ENCODE assay signal across 8 cellular contexts in genomic region chr20:53914861-53915458, GRCh38.
DNase-seq lines count a peak whose midpoint lies in the region; TF ChIP-seq lines count a peak whose summit lies in the region.

No MANE protein-coding gene starts in this region.

- POLR2A ChIA-PET in BJ (lab: Charles Lee), result interaction anchor here (0.5 to 0.7 kb wide), 3 partner anchors 179 to 330 kb away, joined by 3 to 14 read pairs (median 5); no protein-coding TSS in a partner anchor

- H3K4me3 ChIP-seq in BJ (ENCODE audit: low read depth, low read length), result peak overlapping the region; percentile 41
- peak overlapping the region; percentile 54 for H3K4me3 ChIP-seq in LNCaP clone FGC (ENCODE audit: low read depth, low read length)
- peak overlapping the region; percentile 53 for H3K4me3 ChIP-seq in colonic mucosa
- peak overlapping the region; percentile 93 for H3K4me3 ChIP-seq in mucosa of stomach (ENCODE audit: low read length)

- no peaks in the 10 kb centered on the region for H3K9me3 ChIP-seq in colonic mucosa
- no peaks in the 10 kb centered on the region for H3K9me3 ChIP-seq in mucosa of stomach (ENCODE audit: control insufficient read depth, low read length)

- DNase-seq in BJ (ENCODE audit: low read depth) (no peak), LNCaP clone FGC (ENCODE audit: low read depth) (no peak), colonic mucosa (no peak), NCI-H446 (lab: John Stamatoyannopoulos, UW) (no peak), kidney glomerular epithelial cell (lab: John Stamatoyannopoulos, UW) (no peak), RPMI8226 (no peak), NOMO-1 treated with dmso at 0.1 percent for 144 hours (lab: John Stamatoyannopoulos, UW; ENCODE audit: unreplicated experiment) (no peak)

- intact Hi-C loops in colonic mucosa (cut with DNase I), result loop anchor here (2.0 kb wide), 1 partner anchor 336 kb away; no protein-coding TSS in a partner anchor

- H3K9ac ChIP-seq in colonic mucosa (ENCODE audit: low read depth in 2 of 2, low read length in 2 of 2), result peak overlapping the region; percentile 67 to 97
- peak overlapping the region; percentile 83 for H3K9ac ChIP-seq in mucosa of stomach (ENCODE audit: low read length)

- H3K4me1 ChIP-seq in colonic mucosa (peaks cover 24% of the 10 kb centered on the region), mucosa of stomach (ENCODE audit: control insufficient read depth, insufficient read depth, low read length) (peaks cover 32% of the 10 kb centered on the region)

- H3K36me3 ChIP-seq in BJ (ENCODE audit: control insufficient read depth, insufficient read depth, low read length) (no peaks in the 10 kb centered on the region), colonic mucosa (no peaks in the 10 kb centered on the region), mucosa of stomach (ENCODE audit: control insufficient read depth, insufficient read depth, low read length) (no peaks in the 10 kb centered on the region)

- H3K27ac ChIP-seq in colonic mucosa, result peak overlapping the region; percentile 94

- CTCF ChIA-PET in BJ (lab: Yijun Ruan, JAX), result interaction anchor here (0.8 to 4.4 kb wide), 27 partner anchors 9 to 364 kb away, joined by 3 to 32 read pairs (median 4); no protein-coding TSS in a partner anchor

- no peaks in the 10 kb centered on the region for H3K27me3 ChIP-seq in BJ (ENCODE audit: control insufficient read depth, insufficient read depth, low read length)
- no peaks in the 10 kb centered on the region for H3K27me3 ChIP-seq in colonic mucosa
- no peaks in the 10 kb centered on the region for H3K27me3 ChIP-seq in mucosa of stomach (ENCODE audit: control insufficient read depth, insufficient read depth, low read length)

- TF ChIP-seq CTCF in BJ (IDR thresholded peaks at IDR 0.05; ENCODE audit: insufficient read depth, low read depth, low read length) (no peak), LNCaP clone FGC (IDR thresholded peaks at IDR 0.05; ENCODE audit: control insufficient read depth, extremely low read depth, insufficient read depth) (no peak), colonic mucosa (IDR thresholded peaks at IDR 0.05) (no peak)

Comparison
In these comparisons a context has a peak if more than half of its experiments do, and no peak if none do; other contexts are left out.
1. H3K4me3 ChIP-seq: peak in every context shown above with its lines; median percentile 93 in mucosa of stomach; 54 in LNCaP clone FGC; 53 in colonic mucosa; 41 in BJ.